Comparison of ENCODE assay signal across 26 cellular contexts in the genomic region with DNA sequence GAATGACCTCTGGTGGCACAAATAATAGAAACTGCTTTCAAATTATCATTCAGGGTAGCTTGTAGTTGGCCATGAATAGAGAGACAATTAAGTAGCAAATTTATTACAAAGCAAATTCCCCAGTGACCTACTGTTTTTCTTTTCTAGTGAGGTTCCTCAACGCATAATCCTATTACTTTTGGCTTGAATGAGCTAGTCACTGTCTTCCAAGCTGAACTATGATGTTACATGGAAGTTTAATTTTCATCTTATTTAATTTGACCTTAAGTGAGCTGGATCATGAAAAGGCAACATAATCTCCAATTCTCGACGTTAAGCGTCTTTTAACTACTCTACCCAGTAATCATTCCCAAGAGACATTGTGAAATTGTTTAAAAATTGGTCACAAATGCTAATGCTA.
"Had no signal": no experiment of that assay in that cellular context is flagged by ENCODE, and none has a peak within 500 bp of the region (broad histone marks: within the 10 kb centered on the region; RNA-seq: fewer than 3 reads in every experiment).

No MANE protein-coding gene starts in this region.

- H3K27ac ChIP-seq: stomach, suprapubic skin, testis, thoracic aorta, thyroid gland, tibial artery, tibial nerve, transverse colon, upper lobe of left lung, upper lobe of right lung, uterus, vagina had no signal

- ATAC-seq: stimulated activated effector memory CD8-positive, alpha-beta T cell treated with anti-CD3 and anti-CD28 coated beads, Interleukin-12 subunit alpha, Interleukin-12 subunit beta, amount 100 ng/mL, for 72 hours; stimulated activated memory B cell treated with anti-CD40 and anti-IgM and Interleukin-4, amounts not matched to agents 10 μg/mL and 1 μg/mL and 100 μg/mL, for 72 hours; stimulated activated naive B cell treated with anti-CD40 and anti-IgM and Interleukin-4, amounts not matched to agents 10 μg/mL and 1 μg/mL and 100 μg/mL, for 72 hours; stimulated activated naive CD8-positive, alpha-beta T cell treated with anti-CD3 and anti-CD28 coated beads, Interleukin-15, amount 100 ng/mL, for 72 hours; stimulated activated naive CD8-positive, alpha-beta T cell treated with anti-CD3 and anti-CD28 coated beads, Interleukin-15, Interleukin-2, amounts not matched to agents 100 U/mL and 50 U/mL, for 24 hours; upper lobe of right lung had no signal

- H3K9me3 ChIP-seq: stomach, suprapubic skin, testis, thoracic aorta, thyroid gland, tibial artery, tibial nerve, transverse colon, upper lobe of left lung, upper lobe of right lung, uterus, vagina had no signal

- H3K4me3 ChIP-seq: stomach, suprapubic skin, testis, thoracic aorta, thyroid gland, tibial artery, tibial nerve, transverse colon, upper lobe of left lung, upper lobe of right lung, uterus, vagina had no signal

- H3K36me3 ChIP-seq: stomach, suprapubic skin, thoracic aorta, thyroid gland, tibial artery, tibial nerve, transverse colon, upper lobe of left lung, upper lobe of right lung, uterus, vagina had no signal

- H3K4me1 ChIP-seq: stomach, suprapubic skin, testis, thyroid gland, tibial artery, tibial nerve, transverse colon, upper lobe of left lung, upper lobe of right lung, uterus, vagina had no signal

- DNase-seq: stimulated activated CD4-positive, alpha-beta T cell treated with anti-CD3 and anti-CD28 coated beads, Interleukin-2, amount 100 ng/mL, for 48 hours; stimulated activated CD4-positive, alpha-beta T cell treated with anti-CD3 and anti-CD28 coated beads, Interleukin-4, amount 100 ng/mL, for 1 hour; stimulated activated CD4-positive, alpha-beta T cell treated with anti-CD3 and anti-CD28 coated beads, Interleukin-4, amount 100 ng/mL, for 24 hours; stimulated activated CD4-positive, alpha-beta T cell treated with anti-CD3 and anti-CD28 coated beads, Interleukin-4, amount 100 ng/mL, for 4 hours; stimulated activated CD8-positive, alpha-beta memory T cell treated with anti-CD3 and anti-CD28 coated beads, Interleukin-4, amount 100 ng/mL, for 48 hours; stimulated activated naive B cell treated with anti-CD40 and anti-IgM and Interleukin-4, amounts not matched to agents 10 μg/mL and 1 μg/mL and 100 μg/mL, for 72 hours; stimulated activated naive CD4-positive, alpha-beta T cell; stimulated activated naive CD4-positive, alpha-beta T cell treated with Interleukin-2 at 50 U/mL for 16 hours; stimulated activated naive CD8-positive, alpha-beta T cell treated with anti-CD3 and anti-CD28 coated beads, Interleukin-15, amount 100 ng/mL, for 72 hours; stimulated activated naive CD8-positive, alpha-beta T cell treated with anti-CD3 and anti-CD28 coated beads, Interleukin-15, Interleukin-2, amounts not matched to agents 100 U/mL and 50 U/mL, for 24 hours; stomach; substantia nigra; testis; thyroid gland; tibial artery; transverse colon; trophoblast cell; upper lobe of left lung; upper lobe of right lung; uterus had no signal

- H3K27me3 ChIP-seq: stomach, suprapubic skin, testis, thyroid gland, tibial artery, tibial nerve, transverse colon, upper lobe of left lung, upper lobe of right lung, uterus, vagina had no signal
